ENCODE assay signal across 19 cellular contexts in the genomic region with DNA sequence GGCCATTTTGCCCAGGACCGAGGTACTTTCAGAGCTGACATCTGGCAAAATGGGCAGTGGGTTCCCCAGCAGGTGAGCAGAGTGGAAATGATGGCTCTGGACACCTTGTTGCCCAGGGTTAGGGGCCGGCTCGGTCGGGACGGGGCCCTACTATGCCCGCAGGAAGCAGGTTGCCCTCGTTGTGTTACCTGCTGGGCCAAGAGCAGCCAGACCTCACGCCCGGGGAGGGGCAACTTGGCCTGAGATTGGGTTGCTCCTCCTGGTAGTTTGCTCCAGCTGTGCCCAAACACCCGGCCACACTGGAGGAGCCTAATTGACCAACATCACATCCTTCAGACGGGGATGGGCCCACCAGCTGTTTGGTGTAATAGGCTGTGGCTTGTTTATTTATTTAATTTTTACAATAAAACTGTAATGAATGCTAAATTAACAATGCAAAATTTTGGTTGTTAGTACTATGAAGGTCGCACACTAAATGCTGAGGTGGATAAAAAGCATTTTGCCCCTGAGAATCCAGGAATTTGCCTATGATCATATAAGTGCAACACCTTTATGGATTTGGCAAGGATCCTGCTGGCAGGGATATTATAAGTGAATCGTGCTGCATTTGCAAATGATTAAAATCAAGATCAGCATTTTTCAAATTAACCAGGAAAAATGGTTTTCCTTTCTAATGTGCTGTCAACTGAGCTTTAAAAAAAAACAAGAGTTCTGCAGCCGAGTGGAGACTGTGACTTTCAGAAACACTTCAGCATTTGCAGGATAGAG.
"Had no signal": no experiment of that assay in that cellular context is flagged by ENCODE, and none has a peak within 500 bp of the region (broad histone marks: within the 10 kb centered on the region; RNA-seq: fewer than 3 reads in every experiment).

No MANE protein-coding gene starts in this region.

- H3K36me3 Mint-ChIP-seq: activated CD8-positive, alpha-beta memory T cell treated with anti-CD3 and anti-CD28 coated beads, Interleukin-2, amount 10 ng/mL, durations not matched to agents 7 days and 5 days; activated naive CD8-positive, alpha-beta T cell treated with anti-CD3 and anti-CD28 coated beads for 36 hours; T-cell; type B pancreatic cell had no signal

- H3K27ac Mint-ChIP-seq: activated CD4-positive, alpha-beta memory T cell treated with anti-CD3 and anti-CD28 coated beads, Interleukin-2, amount 10 ng/mL, durations not matched to agents 7 days and 5 days; activated CD8-positive, alpha-beta memory T cell treated with anti-CD3 and anti-CD28 coated beads, Interleukin-2, amount 10 ng/mL, durations not matched to agents 7 days and 5 days; activated naive CD8-positive, alpha-beta T cell treated with anti-CD3 and anti-CD28 coated beads for 36 hours; activated T-helper 17 cell treated with anti-CD3 and anti-CD28 coated beads, Interleukin-2, amount 50 U/mL, for 72 hours; progenitor cell of endocrine pancreas; type B pancreatic cell had no signal

- H3K9me3 ChIP-seq: suprapubic skin had no signal

- H3K36me3 ChIP-seq: cardiac muscle cell, suprapubic skin had no signal

- H3K27me3 Mint-ChIP-seq: activated CD4-positive, alpha-beta memory T cell treated with anti-CD3 and anti-CD28 coated beads, Interleukin-2, amount 10 ng/mL, durations not matched to agents 7 days and 5 days; activated CD8-positive, alpha-beta memory T cell treated with anti-CD3 and anti-CD28 coated beads, Interleukin-2, amount 10 ng/mL, durations not matched to agents 7 days and 5 days; activated naive CD8-positive, alpha-beta T cell treated with anti-CD3 and anti-CD28 coated beads for 36 hours; activated T-helper 17 cell treated with anti-CD3 and anti-CD28 coated beads, Interleukin-2, amount 50 U/mL, for 72 hours; progenitor cell of endocrine pancreas had no signal

- ATAC-seq: activated CD8-positive, alpha-beta memory T cell treated with anti-CD3 and anti-CD28 coated beads, Interleukin-2, amount 10 ng/mL, durations not matched to agents 7 days and 5 days; activated T-helper 17 cell treated with anti-CD3 and anti-CD28 coated beads, Interleukin-2, amount 50 U/mL, for 72 hours; stimulated activated naive CD8-positive, alpha-beta T cell treated with anti-CD3 and anti-CD28 coated beads, Interleukin-15, amount 100 ng/mL, for 72 hours; T-cell had no signal

- H3K9me3 Mint-ChIP-seq: activated CD4-positive, alpha-beta memory T cell treated with anti-CD3 and anti-CD28 coated beads, Interleukin-2, amount 10 ng/mL, durations not matched to agents 7 days and 5 days; activated naive CD8-positive, alpha-beta T cell treated with anti-CD3 and anti-CD28 coated beads for 36 hours; activated T-helper 17 cell treated with anti-CD3 and anti-CD28 coated beads, Interleukin-2, amount 50 U/mL, for 72 hours; stimulated activated naive CD8-positive, alpha-beta T cell treated with anti-CD3 and anti-CD28 coated beads, Interleukin-15, amount 100 ng/mL, for 72 hours; T-cell; type B pancreatic cell had no signal

- H3K27ac ChIP-seq: cardiac muscle cell, dorsolateral prefrontal cortex, suprapubic skin had no signal

- H3K4me3 ChIP-seq: cardiac muscle cell, dorsolateral prefrontal cortex, suprapubic skin had no signal

- H3K27me3 ChIP-seq: cardiac muscle cell, dorsolateral prefrontal cortex, suprapubic skin had no signal

- DNase-seq: activated CD4-positive, alpha-beta memory T cell treated with anti-CD3 and anti-CD28 coated beads, Interleukin-2, amount 10 ng/mL, durations not matched to agents 7 days and 5 days; activated CD4-positive, alpha-beta T cell treated with anti-CD3 and anti-CD28 coated beads for 48 hours; activated CD4-positive, CD25-positive, alpha-beta regulatory T cell; activated CD8-positive, alpha-beta memory T cell treated with anti-CD3 and anti-CD28 coated beads, Interleukin-2, amount 10 ng/mL, durations not matched to agents 7 days and 5 days; activated naive CD4-positive, alpha-beta T cell; activated naive CD8-positive, alpha-beta T cell treated with anti-CD3 and anti-CD28 coated beads for 36 hours; activated T-cell treated with anti-CD3 and anti-CD28 coated beads, Interleukin-2, amount 50 U/mL, for 1 hour; amniotic stem cell; dorsolateral prefrontal cortex; midbrain; stimulated activated CD4-positive, alpha-beta T cell treated with anti-CD3 and anti-CD28 coated beads, Interleukin-15, amount 100 ng/mL, for 24 hours; stimulated activated CD4-positive, alpha-beta T cell treated with anti-CD3 and anti-CD28 coated beads, Interleukin-2, amount 100 ng/mL, for 48 hours; stimulated activated naive CD8-positive, alpha-beta T cell treated with anti-CD3 and anti-CD28 coated beads, Interleukin-15, amount 100 ng/mL, for 72 hours; T-cell had no signal

- H3K4me3 Mint-ChIP-seq: activated CD4-positive, alpha-beta memory T cell treated with anti-CD3 and anti-CD28 coated beads, Interleukin-2, amount 10 ng/mL, durations not matched to agents 7 days and 5 days; activated CD8-positive, alpha-beta memory T cell treated with anti-CD3 and anti-CD28 coated beads, Interleukin-2, amount 10 ng/mL, durations not matched to agents 7 days and 5 days; activated naive CD8-positive, alpha-beta T cell treated with anti-CD3 and anti-CD28 coated beads for 36 hours; stimulated activated naive CD8-positive, alpha-beta T cell treated with anti-CD3 and anti-CD28 coated beads, Interleukin-15, amount 100 ng/mL, for 72 hours; type B pancreatic cell had no signal
